In genomic region chr6:157091243-157091642, GRCh38 we compare ENCODE assay signal across 16 cellular contexts.
DNase-seq lines count a peak whose midpoint lies in the region; ATAC-seq and TF ChIP-seq lines count a peak whose summit lies in the region.
"Had no signal": no experiment of that assay in that cellular context is flagged by ENCODE, and none has a peak within 500 bp of the region (broad histone marks: within the 10 kb centered on the region; RNA-seq: fewer than 3 reads in every experiment).

No MANE protein-coding gene starts in this region.

- H3K9ac ChIP-seq in iPS-20b (ENCODE audit: low read depth, low read length) = peak overlapping the region; percentile 12; the same call in 1 of the 2 replicates
- H3K9ac ChIP-seq: BLaER1 had no signal

- H3K4me3 ChIP-seq in iPS-20b (ENCODE audit: low read length) (no peak overlapping the region; the same call in 1 of the 2 replicates), osteoblast (ENCODE audit: insufficient read depth, low read length) (no peak overlapping the region), lower lobe of right lung (no peak overlapping the region)
- H3K4me3 ChIP-seq: BLaER1 had no signal

- H3K27ac ChIP-seq in iPS-20b (ENCODE audit: low read length) = no peak overlapping the region
- H3K27ac ChIP-seq in osteoblast (ENCODE audit: low read depth, low read length) = no peak overlapping the region
- no peak overlapping the region for H3K27ac ChIP-seq in lower lobe of right lung
- H3K27ac ChIP-seq: 22Rv1, BLaER1 had no signal

- H3K79me2 ChIP-seq in osteoblast (ENCODE audit: insufficient read depth, low read length) = peaks cover 3% of the 10 kb centered on the region

- H3K9me3 Mint-ChIP-seq in activated naive CD8-positive, alpha-beta T cell (ENCODE audit: low read depth) = no peaks in the 10 kb centered on the region
- H3K9me3 Mint-ChIP-seq in activated naive CD8-positive, alpha-beta T cell treated with anti-CD3 and anti-CD28 coated beads, Interleukin-2, amount 50 U/mL, for 24 hours = no peaks in the 10 kb centered on the region
- no peaks in the 10 kb centered on the region for H3K9me3 Mint-ChIP-seq in brain
- H3K9me3 Mint-ChIP-seq in activated T-helper 2 cell treated with anti-CD3 and anti-CD28 coated beads, Interferon-gamma antibody, Interleukin-2, Interleukin-4, amounts not matched to agents 10 μg/mL and 5 μg/mL and 100 μg/mL, durations not matched to agents 14 hours and 24 hours and 36 hours = no peaks in the 10 kb centered on the region
- H3K9me3 Mint-ChIP-seq: CD4-positive, CD25-positive, alpha-beta regulatory T cell had no signal

- peak overlapping the region; percentile 58 for H3K27ac Mint-ChIP-seq in activated naive CD8-positive, alpha-beta T cell
- no peak overlapping the region for H3K27ac Mint-ChIP-seq in activated naive CD8-positive, alpha-beta T cell treated with anti-CD3 and anti-CD28 coated beads, Interleukin-2, amount 50 U/mL, for 24 hours
- peak overlapping the region in 4 of 5 experiments; percentile 13 to 88 (median 58) for H3K27ac Mint-ChIP-seq in brain
- H3K27ac Mint-ChIP-seq in activated T-helper 2 cell treated with anti-CD3 and anti-CD28 coated beads, Interferon-gamma antibody, Interleukin-2, Interleukin-4, amounts not matched to agents 10 μg/mL and 5 μg/mL and 100 μg/mL, durations not matched to agents 14 hours and 24 hours and 36 hours = no peak overlapping the region

- H3K4me3 Mint-ChIP-seq in activated naive CD8-positive, alpha-beta T cell = no peak overlapping the region
- no peak overlapping the region for H3K4me3 Mint-ChIP-seq in activated naive CD8-positive, alpha-beta T cell treated with anti-CD3 and anti-CD28 coated beads, Interleukin-2, amount 50 U/mL, for 24 hours
- no peak overlapping the region for H3K4me3 Mint-ChIP-seq in brain
- no peak overlapping the region for H3K4me3 Mint-ChIP-seq in activated T-helper 2 cell treated with anti-CD3 and anti-CD28 coated beads, Interferon-gamma antibody, Interleukin-2, Interleukin-4, amounts not matched to agents 10 μg/mL and 5 μg/mL and 100 μg/mL, durations not matched to agents 14 hours and 24 hours and 36 hours (ENCODE audit: low read depth)
- H3K4me3 Mint-ChIP-seq: CD4-positive, CD25-positive, alpha-beta regulatory T cell had no signal

- intact Hi-C loops in activated T-helper 2 cell treated with anti-CD3 and anti-CD28 coated beads, Interferon-gamma antibody, Interleukin-2, Interleukin-4, amounts not matched to agents 10 μg/mL and 5 μg/mL and 100 μg/mL, durations not matched to agents 14 hours and 24 hours and 36 hours (cut with micrococcal nuclease) = no loop called here
- intact Hi-C loops in lower lobe of right lung (cut with DNase I) = no loop called here

- TF ChIP-seq CTCF in brain (conservative IDR thresholded peaks at IDR 0.05) (no peak), osteoblast (IDR thresholded peaks at IDR 0.05; ENCODE audit: extremely low read depth, low read depth, low read length) (no peak), lower lobe of right lung (IDR thresholded peaks at IDR 0.05) (no peak)

- H3K27me3 ChIP-seq in iPS-20b (ENCODE audit: insufficient read depth, low read length) = no peaks in the 10 kb centered on the region
- H3K27me3 ChIP-seq in osteoblast (ENCODE audit: insufficient read depth, low read length) = no peaks in the 10 kb centered on the region
- no peaks in the 10 kb centered on the region for H3K27me3 ChIP-seq in lower lobe of right lung (ENCODE audit: low read depth)
- H3K27me3 ChIP-seq: BLaER1 had no signal

- H3K4me1 ChIP-seq in iPS-20b (ENCODE audit: insufficient read depth, low read length) (peaks cover 41% of the 10 kb centered on the region), osteoblast (ENCODE audit: insufficient read depth, low read length) (peaks cover 5% of the 10 kb centered on the region), lower lobe of right lung (peaks cover 41% of the 10 kb centered on the region)

- no peak for ATAC-seq in activated naive CD8-positive, alpha-beta T cell treated with anti-CD3 and anti-CD28 coated beads, Interleukin-2, amount 50 U/mL, for 24 hours
- ATAC-seq in HG02571 (IDR thresholded peaks at IDR 0.05; ENCODE audit: unreplicated experiment) = no peak
- no peak for ATAC-seq in lower lobe of right lung
- ATAC-seq: HepG2 had no signal

- H3K36me3 ChIP-seq in iPS-20b (ENCODE audit: insufficient read depth, low read depth, low read length) = 0 out of 2 replicates have a peak, but pooled peaks cover 5% of the 10 kb centered on the region
- no peaks in the 10 kb centered on the region for H3K36me3 ChIP-seq in osteoblast (ENCODE audit: insufficient read depth, low read length)
- peaks cover 3% of the 10 kb centered on the region for H3K36me3 ChIP-seq in lower lobe of right lung

- no peak for DNase-seq in activated naive CD8-positive, alpha-beta T cell treated with anti-CD3 and anti-CD28 coated beads, Interleukin-2, amount 50 U/mL, for 24 hours
- no peak for DNase-seq in osteoblast (ENCODE audit: insufficient read length, low spot score, missing footprints)
- no peak for DNase-seq in activated T-helper 2 cell treated with anti-CD3 and anti-CD28 coated beads, Interferon-gamma antibody, Interleukin-2, Interleukin-4, amounts not matched to agents 10 μg/mL and 5 μg/mL and 100 μg/mL, durations not matched to agents 14 hours and 24 hours and 36 hours (ENCODE audit: low spot score)
- DNase-seq in lower lobe of right lung = no peak
- DNase-seq: AML-193; CD4-positive, CD25-positive, alpha-beta regulatory T cell; DMS53; GOT3; HCEC 1CT had no signal

- H3K4me1 Mint-ChIP-seq in activated naive CD8-positive, alpha-beta T cell (ENCODE audit: low read depth) = peaks cover 18% of the 10 kb centered on the region
- peaks cover 21% of the 10 kb centered on the region for H3K4me1 Mint-ChIP-seq in activated naive CD8-positive, alpha-beta T cell treated with anti-CD3 and anti-CD28 coated beads, Interleukin-2, amount 50 U/mL, for 24 hours
- peaks cover 77% of the 10 kb centered on the region for H3K4me1 Mint-ChIP-seq in brain
- H3K4me1 Mint-ChIP-seq in activated T-helper 2 cell treated with anti-CD3 and anti-CD28 coated beads, Interferon-gamma antibody, Interleukin-2, Interleukin-4, amounts not matched to agents 10 μg/mL and 5 μg/mL and 100 μg/mL, durations not matched to agents 14 hours and 24 hours and 36 hours (ENCODE audit: low read depth) = peaks cover 22% of the 10 kb centered on the region

- no peak overlapping the region for H2AFZ ChIP-seq in osteoblast (ENCODE audit: low read length)

- H3K36me3 Mint-ChIP-seq in activated naive CD8-positive, alpha-beta T cell = peaks cover 2% of the 10 kb centered on the region
- peaks cover 10% of the 10 kb centered on the region for H3K36me3 Mint-ChIP-seq in activated naive CD8-positive, alpha-beta T cell treated with anti-CD3 and anti-CD28 coated beads, Interleukin-2, amount 50 U/mL, for 24 hours (ENCODE audit: low read depth)
- peaks cover 42% of the 10 kb centered on the region for H3K36me3 Mint-ChIP-seq in brain
- H3K36me3 Mint-ChIP-seq in activated T-helper 2 cell treated with anti-CD3 and anti-CD28 coated beads, Interferon-gamma antibody, Interleukin-2, Interleukin-4, amounts not matched to agents 10 μg/mL and 5 μg/mL and 100 μg/mL, durations not matched to agents 14 hours and 24 hours and 36 hours (ENCODE audit: low read depth) = peaks cover 34% of the 10 kb centered on the region

- H3K27me3 Mint-ChIP-seq in activated naive CD8-positive, alpha-beta T cell = no peaks in the 10 kb centered on the region
- no peaks in the 10 kb centered on the region for H3K27me3 Mint-ChIP-seq in activated naive CD8-positive, alpha-beta T cell treated with anti-CD3 and anti-CD28 coated beads, Interleukin-2, amount 50 U/mL, for 24 hours
- H3K27me3 Mint-ChIP-seq in brain = peaks cover 4% of the 10 kb centered on the region
- H3K27me3 Mint-ChIP-seq in activated T-helper 2 cell treated with anti-CD3 and anti-CD28 coated beads, Interferon-gamma antibody, Interleukin-2, Interleukin-4, amounts not matched to agents 10 μg/mL and 5 μg/mL and 100 μg/mL, durations not matched to agents 14 hours and 24 hours and 36 hours (ENCODE audit: low read depth) = no peaks in the 10 kb centered on the region
- H3K27me3 Mint-ChIP-seq: CD4-positive, CD25-positive, alpha-beta regulatory T cell had no signal

- H3K9me3 ChIP-seq in iPS-20b (ENCODE audit: insufficient read depth, low read depth, low read length) (no peaks in the 10 kb centered on the region), osteoblast (ENCODE audit: low read depth, low read length) (no peaks in the 10 kb centered on the region), lower lobe of right lung (no peaks in the 10 kb centered on the region)
- H3K9me3 ChIP-seq: BLaER1 had no signal

- peaks cover 7% of the 10 kb centered on the region for H4K20me1 ChIP-seq in osteoblast (ENCODE audit: insufficient read depth, low read length)

- H3K4me2 ChIP-seq in osteoblast (ENCODE audit: insufficient read depth, low read length) = no peak overlapping the region
- H3K4me2 ChIP-seq: BLaER1 had no signal

Comparison
In these comparisons a context has a peak if more than half of its experiments do, and no peak if none do; other contexts are left out.
1. H3K27ac Mint-ChIP-seq: peak in activated naive CD8-positive, alpha-beta T cell (single experiment) and brain (4 of 5); none in activated naive CD8-positive, alpha-beta T cell treated with anti-CD3 and anti-CD28 coated beads, Interleukin-2, amount 50 U/mL, for 24 hours (single experiment) and activated T-helper 2 cell treated with anti-CD3 and anti-CD28 coated beads, Interferon-gamma antibody, Interleukin-2, Interleukin-4, amounts not matched to agents 10 μg/mL and 5 μg/mL and 100 μg/mL, durations not matched to agents 14 hours and 24 hours and 36 hours (single experiment).